Comparison of ENCODE assay signal across 30 cellular contexts in the genomic region with DNA sequence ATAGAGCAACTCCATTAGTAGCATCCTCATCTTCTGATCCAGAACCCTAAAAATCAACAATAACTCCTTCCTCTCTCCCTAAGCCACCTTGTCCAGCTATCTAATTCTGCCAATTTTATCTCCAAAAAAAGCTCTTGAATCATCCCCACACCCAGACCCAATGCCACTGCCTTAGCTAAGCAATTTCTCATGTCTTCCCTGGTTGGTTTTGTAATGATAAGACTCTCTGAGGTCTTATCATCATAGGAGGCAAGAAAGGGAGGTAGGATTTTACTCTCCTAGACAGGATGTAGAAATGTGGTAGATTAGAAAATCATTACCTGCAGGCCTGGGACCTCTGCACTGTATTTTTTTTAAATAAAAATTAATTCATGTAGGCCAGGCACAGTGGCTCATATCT.
"Had no signal": no experiment of that assay in that cellular context is flagged by ENCODE, and none has a peak within 500 bp of the region (broad histone marks: within the 10 kb centered on the region; RNA-seq: fewer than 3 reads in every experiment).

No MANE protein-coding gene starts in this region.

- H3K9me3 Mint-ChIP-seq: natural killer cell treated with Interleukin-12 subunit alpha and Interleukin-12 subunit beta and Interleukin-15 and Interleukin-18, amount 100 ng/mL, for 72 hours had no signal

- DNase-seq: naive thymus-derived CD8-positive, alpha-beta T cell; nephron progenitor cell; occipital lobe; ovary; posterior cingulate gyrus; psoas muscle; right cardiac atrium; right lobe of liver; sigmoid colon; small intestine; stimulated activated CD4-positive, alpha-beta T cell treated with anti-CD3 and anti-CD28 coated beads, Interleukin-15, amount 100 ng/mL, for 24 hours; stimulated activated CD4-positive, alpha-beta T cell treated with anti-CD3 and anti-CD28 coated beads, Interleukin-2, amount 100 ng/mL, for 24 hours; stimulated activated CD4-positive, alpha-beta T cell treated with anti-CD3 and anti-CD28 coated beads, Interleukin-2, amount 100 ng/mL, for 48 hours; stimulated activated CD4-positive, alpha-beta T cell treated with anti-CD3 and anti-CD28 coated beads, Interleukin-4, amount 100 ng/mL, for 24 hours; stimulated activated naive B cell treated with anti-CD40 and anti-IgM and Interleukin-4, amounts not matched to agents 10 μg/mL and 1 μg/mL and 100 μg/mL, for 72 hours; stimulated activated naive CD4-positive, alpha-beta T cell treated with Interleukin-2 at 50 U/mL for 16 hours; stomach; thyroid gland; trophoblast cell; upper lobe of left lung had no signal

- H3K36me3 ChIP-seq: ovary, right lobe of liver, sigmoid colon, stomach, thoracic aorta, thyroid gland, tibial nerve, upper lobe of left lung, vagina had no signal

- H3K4me3 ChIP-seq: ovary, psoas muscle, right lobe of liver, sigmoid colon, stomach, thoracic aorta, thyroid gland, tibial nerve, upper lobe of left lung, vagina had no signal

- H3K9ac ChIP-seq: parathyroid adenoma had no signal

- H3K27ac Mint-ChIP-seq: naive thymus-derived CD8-positive, alpha-beta T cell; natural killer cell treated with Interleukin-12 subunit alpha and Interleukin-12 subunit beta and Interleukin-15 and Interleukin-18, amount 100 ng/mL, for 72 hours; nephron progenitor cell; progenitor cell of endocrine pancreas; stimulated activated effector memory CD8-positive, alpha-beta T cell treated with anti-CD3 and anti-CD28 coated beads, Interleukin-12 subunit alpha, Interleukin-12 subunit beta, amount 100 ng/mL, for 72 hours; stimulated activated naive B cell treated with anti-CD40 and anti-IgM and Interleukin-4, amounts not matched to agents 10 μg/mL and 1 μg/mL and 100 μg/mL, for 72 hours; stimulated activated naive CD8-positive, alpha-beta T cell treated with anti-CD3 and anti-CD28 coated beads, Interleukin-15, Interleukin-2, amounts not matched to agents 100 ng/mL and 50 ng/mL, for 24 hours had no signal

- H3K36me3 Mint-ChIP-seq: natural killer cell treated with Interleukin-12 subunit alpha and Interleukin-12 subunit beta and Interleukin-15 and Interleukin-18, amount 100 ng/mL, for 72 hours; stimulated activated effector memory CD8-positive, alpha-beta T cell treated with anti-CD3 and anti-CD28 coated beads, Interleukin-12 subunit alpha, Interleukin-12 subunit beta, amount 100 ng/mL, for 72 hours; stimulated activated naive B cell treated with anti-CD40 and anti-IgM and Interleukin-4, amounts not matched to agents 10 μg/mL and 1 μg/mL and 100 μg/mL, for 72 hours had no signal

- ATAC-seq: naive thymus-derived CD8-positive, alpha-beta T cell; natural killer cell treated with Interleukin-12 subunit alpha and Interleukin-12 subunit beta and Interleukin-15 and Interleukin-18, amount 100 ng/mL, for 72 hours; psoas muscle; right cardiac atrium; right lobe of liver; stimulated activated effector memory CD8-positive, alpha-beta T cell treated with anti-CD3 and anti-CD28 coated beads, Interleukin-12 subunit alpha, Interleukin-12 subunit beta, amount 100 ng/mL, for 72 hours; stimulated activated naive B cell treated with anti-CD40 and anti-IgM and Interleukin-4, amounts not matched to agents 10 μg/mL and 1 μg/mL and 100 μg/mL, for 72 hours had no signal

- FAIRE-seq: small intestine, urothelium cell line had no signal

- H2AFZ ChIP-seq: parathyroid adenoma had no signal

- H3K27ac ChIP-seq: ovary, parathyroid adenoma, psoas muscle, right lobe of liver, sigmoid colon, stomach, thoracic aorta, thyroid gland, tibial nerve, upper lobe of left lung, vagina had no signal

- H3K9me3 ChIP-seq: ovary, psoas muscle, right lobe of liver, thyroid gland, upper lobe of left lung, vagina had no signal

- H3K4me1 Mint-ChIP-seq: naive thymus-derived CD8-positive, alpha-beta T cell; stimulated activated effector memory CD8-positive, alpha-beta T cell treated with anti-CD3 and anti-CD28 coated beads, Interleukin-12 subunit alpha, Interleukin-12 subunit beta, amount 100 ng/mL, for 72 hours; stimulated activated naive B cell treated with anti-CD40 and anti-IgM and Interleukin-4, amounts not matched to agents 10 μg/mL and 1 μg/mL and 100 μg/mL, for 72 hours had no signal

- H3K4me1 ChIP-seq: psoas muscle, right lobe of liver, sigmoid colon, stomach, upper lobe of left lung, vagina had no signal

- H3K4me3 Mint-ChIP-seq: naive thymus-derived CD8-positive, alpha-beta T cell; natural killer cell treated with Interleukin-12 subunit alpha and Interleukin-12 subunit beta and Interleukin-15 and Interleukin-18, amount 100 ng/mL, for 72 hours; nephron progenitor cell; neural crest cell; stimulated activated effector memory CD8-positive, alpha-beta T cell treated with anti-CD3 and anti-CD28 coated beads, Interleukin-12 subunit alpha, Interleukin-12 subunit beta, amount 100 ng/mL, for 72 hours; stimulated activated naive B cell treated with anti-CD40 and anti-IgM and Interleukin-4, amounts not matched to agents 10 μg/mL and 1 μg/mL and 100 μg/mL, for 72 hours; stimulated activated naive CD8-positive, alpha-beta T cell treated with anti-CD3 and anti-CD28 coated beads, Interleukin-15, Interleukin-2, amounts not matched to agents 100 ng/mL and 50 ng/mL, for 24 hours had no signal

- H3K27me3 ChIP-seq: ovary, right lobe of liver, thyroid gland, tibial nerve, upper lobe of left lung, vagina had no signal
